Comparison of ENCODE assay signal across 14 cellular contexts in genomic region chr17:7260151-7260550, GRCh38. TPM values are rescaled to one million over a fixed set of nuclear protein-coding genes. Genes with fewer than 3 reads are reported as not detected.
A peak's percentile ranks its signal among the peaks of the same experiment; 100 is the strongest.
DNase-seq lines count a peak whose midpoint lies in the region; ATAC-seq, FAIRE-seq and TF ChIP-seq lines count a peak whose summit lies in the region.
"Had no signal": no experiment of that assay in that cellular context is flagged by ENCODE, and none has a peak within 500 bp of the region (broad histone marks: within the 10 kb centered on the region; RNA-seq: fewer than 3 reads in every experiment).

No MANE protein-coding gene starts in this region.

- H3K4me3 ChIP-seq in iPS-18c (ENCODE audit: insufficient read depth, low read depth, low read length) (peak overlapping the region; percentile 91), small intestine (ENCODE audit: low read depth in 1 of 2, low read length in 2 of 2) (peak overlapping the region; percentile 75 to 76)

- H3K9me3 ChIP-seq in iPS-18c (ENCODE audit: control insufficient read depth, insufficient read depth, low read length), result peaks cover 2% of the 10 kb centered on the region
- H3K9me3 ChIP-seq in small intestine (ENCODE audit: control insufficient read depth, low read depth), result no peaks in the 10 kb centered on the region

- H3K36me3 Mint-ChIP-seq in activated B cell treated with CpG ODN at 0.5 μM for 24 hours (ENCODE audit: low read depth), result peaks cover 34% of the 10 kb centered on the region

- ATAC-seq in activated B cell treated with CpG ODN at 0.5 μM for 24 hours (ENCODE audit: low read depth) (no peak), GM18858 (IDR thresholded peaks at IDR 0.05; ENCODE audit: unreplicated experiment) (no peak)

- intact Hi-C loops in activated B cell treated with CpG ODN at 0.5 μM for 24 hours (cut with micrococcal nuclease) (loop anchor here (5.0 kb wide), 1 partner anchor 37 kb away; no protein-coding TSS in a partner anchor), head of caudate nucleus (cut with DNase I) (no loop called here)

- H3K27me3 Mint-ChIP-seq in activated B cell treated with CpG ODN at 0.5 μM for 24 hours, result peaks cover 11% of the 10 kb centered on the region

- peak overlapping the region; percentile 50 for H3K27ac Mint-ChIP-seq in activated B cell treated with CpG ODN at 0.5 μM for 24 hours

- no peaks in the 10 kb centered on the region for H3K9me3 Mint-ChIP-seq in activated B cell treated with CpG ODN at 0.5 μM for 24 hours

- H3K27me3 ChIP-seq in small intestine (ENCODE audit: control insufficient read depth in 2 of 2, insufficient read depth in 2 of 2, low read length in 2 of 2), result no peaks in the 10 kb centered on the region

- POLR2A ChIA-PET in activated B cell treated with CpG ODN at 0.5 μM for 24 hours (lab: Charles Lee), result interaction anchor here (0.5 to 1.2 kb wide), 3 partner anchors 9 to 361 kb away, joined by 3 to 4 read pairs (median 4); partner anchors contain the start of gene CTDNEP1

- TF ChIP-seq CTCF in activated B cell treated with CpG ODN at 0.5 μM for 24 hours (IDR thresholded peaks at IDR 0.05), result no peak

- peak overlapping the region; percentile 95 to 99 for H3K27ac ChIP-seq in small intestine (ENCODE audit: low read depth in 1 of 2, low read length in 1 of 2)

- no peaks in the 10 kb centered on the region for H3K4me1 ChIP-seq in small intestine (ENCODE audit: control insufficient read depth in 2 of 2, insufficient read depth in 1 of 2, low read depth in 1 of 2, low read length in 1 of 2)

- peak overlapping the region; percentile 77 for H3K4me3 Mint-ChIP-seq in activated B cell treated with CpG ODN at 0.5 μM for 24 hours

- H3K4me1 Mint-ChIP-seq in activated B cell treated with CpG ODN at 0.5 μM for 24 hours, result peaks cover 29% of the 10 kb centered on the region

- WGBS in small intestine, 3 donors, result 32 to 61% (median 54%) methylated on average over 4 of the region's 4 CpGs

- CTCF ChIA-PET in activated B cell treated with CpG ODN at 0.5 μM for 24 hours (lab: Charles Lee), result no interaction called here

- H3K36me3 ChIP-seq in small intestine (ENCODE audit: control insufficient read depth in 2 of 2, insufficient read depth in 2 of 2, low read length in 2 of 2), result peaks cover 0 to 5% of the 10 kb centered on the region in 2 donors

- FAIRE-seq in small intestine (lab: Jason Lieb, UNC), result no peak

- DNase-seq in DMS53 (lab: John Stamatoyannopoulos, UW) (peak; percentile 48), DMS53 treated with DMSO at 0.1 percent for 48 hours (lab: John Stamatoyannopoulos, UW; ENCODE audit: unreplicated experiment) (no peak), activated B cell treated with CpG ODN at 0.5 μM for 24 hours (no peak), small intestine (peak; percentile 53), NCI-H2081 treated with DMSO at 0.1 percent for 48 hours (lab: John Stamatoyannopoulos, UW) (no peak), head of caudate nucleus (no peak)
- DNase-seq: 8988T; caudate nucleus; midbrain; NCI-H446; stimulated activated naive CD4-positive, alpha-beta T cell treated with Interleukin-2 at 50 U/mL for 16 hours had no signal

RNA-seq across cellular contexts. Expression of gene CLDN7, which starts 2.1 kb away (rescaled TPM):
- total RNA-seq in activated B cell treated with CpG ODN at 0.5 μM for 24 hours, result 1.1 and 1.8 TPM in 2 replicates
- 100 to 1,000 TPM; 309 to 561 (median 337) TPM for polyA plus RNA-seq in small intestine
- total RNA-seq: LHCN-M2 had no signal

RNA-seq across cellular contexts. Expression of gene ELP5, which starts 8.1 kb away (rescaled TPM):
- 49.2 and 53.6 TPM in 2 replicates for total RNA-seq in activated B cell treated with CpG ODN at 0.5 μM for 24 hours
- 10 to 100 TPM; 31.3 to 84.6 (median 44.5) TPM for polyA plus RNA-seq in small intestine

RNA-seq across cellular contexts. Expression of gene CTDNEP1, which starts 8.6 kb away (rescaled TPM):
- 165 and 168 TPM in 2 replicates for total RNA-seq in activated B cell treated with CpG ODN at 0.5 μM for 24 hours
- polyA plus RNA-seq in small intestine, result 100 to 1,000 TPM in 1 of 3 donors, 10 to 100 TPM in 2; 70.0 to 101 (median 77.3) TPM

RNA-seq across cellular contexts. Expression of gene GABARAP, which starts 17.9 kb away (rescaled TPM):
- total RNA-seq in activated B cell treated with CpG ODN at 0.5 μM for 24 hours, result 291 and 325 TPM in 2 replicates
- 1,000 to 10,000 TPM in 1 of 3 donors, 100 to 1,000 TPM in 2; 541 to 1,100 (median 827) TPM for polyA plus RNA-seq in small intestine

RNA-seq across cellular contexts. Expression of gene PHF23, which starts 20.9 kb away (rescaled TPM):
- 45.5 and 46.6 TPM in 2 replicates for total RNA-seq in activated B cell treated with CpG ODN at 0.5 μM for 24 hours
- polyA plus RNA-seq in small intestine, result 10 to 100 TPM; 26.4 to 40.3 (median 31.8) TPM

Comparison
In these comparisons a context has a peak if more than half of its experiments do, and no peak if none do; other contexts are left out.
1. DNase-seq: peak in DMS53 (single experiment) and small intestine (single experiment); none in DMS53 treated with DMSO at 0.1 percent for 48 hours (single experiment), activated B cell treated with CpG ODN at 0.5 μM for 24 hours (single experiment), NCI-H2081 treated with DMSO at 0.1 percent for 48 hours (single experiment) and head of caudate nucleus (0 of 42).